Comparison of ENCODE assay signal across 27 cellular contexts in genomic region chr7:91091631-91092030, GRCh38.
"Had no signal": no experiment of that assay in that cellular context is flagged by ENCODE, and none has a peak within 500 bp of the region (broad histone marks: within the 10 kb centered on the region; RNA-seq: fewer than 3 reads in every experiment).

No MANE protein-coding gene starts in this region.

- H3K9me3 ChIP-seq: stomach, suprapubic skin, testis, thoracic aorta, thyroid gland, tibial artery, tibial nerve, upper lobe of left lung, upper lobe of right lung, uterus, vagina had no signal

- H3K27ac Mint-ChIP-seq: stimulated activated effector memory CD8-positive, alpha-beta T cell treated with anti-CD3 and anti-CD28 coated beads, Interleukin-12 subunit alpha, Interleukin-12 subunit beta, amount 100 ng/mL, for 72 hours; stimulated activated memory B cell treated with anti-CD40 and anti-IgM and Interleukin-4, amounts not matched to agents 10 μg/mL and 1 μg/mL and 100 μg/mL, for 72 hours; stimulated activated naive B cell treated with anti-CD40 and anti-IgM and Interleukin-4, amounts not matched to agents 10 μg/mL and 1 μg/mL and 100 μg/mL, for 72 hours; stimulated activated naive CD8-positive, alpha-beta T cell treated with anti-CD3 and anti-CD28 coated beads, Interleukin-15, amount 100 ng/mL, for 72 hours; stimulated activated naive CD8-positive, alpha-beta T cell treated with anti-CD3 and anti-CD28 coated beads, Interleukin-15, Interleukin-2, amounts not matched to agents 100 ng/mL and 50 ng/mL, for 24 hours; type B pancreatic cell had no signal

- H3K9me3 Mint-ChIP-seq: stimulated activated effector memory CD8-positive, alpha-beta T cell treated with anti-CD3 and anti-CD28 coated beads, Interleukin-12 subunit alpha, Interleukin-12 subunit beta, amount 100 ng/mL, for 72 hours; stimulated activated memory B cell treated with anti-CD40 and anti-IgM and Interleukin-4, amounts not matched to agents 10 μg/mL and 1 μg/mL and 100 μg/mL, for 72 hours; stimulated activated naive CD8-positive, alpha-beta T cell treated with anti-CD3 and anti-CD28 coated beads, Interleukin-15, amount 100 ng/mL, for 72 hours; stimulated activated naive CD8-positive, alpha-beta T cell treated with anti-CD3 and anti-CD28 coated beads, Interleukin-15, Interleukin-2, amounts not matched to agents 100 ng/mL and 50 ng/mL, for 24 hours; type B pancreatic cell had no signal

- H3K4me1 ChIP-seq: suprapubic skin, testis, tibial nerve, upper lobe of right lung, uterus, vagina had no signal

- H3K36me3 Mint-ChIP-seq: stimulated activated effector memory CD8-positive, alpha-beta T cell treated with anti-CD3 and anti-CD28 coated beads, Interleukin-12 subunit alpha, Interleukin-12 subunit beta, amount 100 ng/mL, for 72 hours had no signal

- H3K36me3 ChIP-seq: stomach, suprapubic skin, thoracic aorta, thyroid gland, tibial artery, tibial nerve, upper lobe of left lung, upper lobe of right lung, uterus, vagina had no signal

- H3K27me3 Mint-ChIP-seq: stimulated activated memory B cell treated with anti-CD40 and anti-IgM and Interleukin-4, amounts not matched to agents 10 μg/mL and 1 μg/mL and 100 μg/mL, for 72 hours; stimulated activated naive B cell treated with anti-CD40 and anti-IgM and Interleukin-4, amounts not matched to agents 10 μg/mL and 1 μg/mL and 100 μg/mL, for 72 hours; stimulated activated naive CD8-positive, alpha-beta T cell treated with anti-CD3 and anti-CD28 coated beads, Interleukin-15, amount 100 ng/mL, for 72 hours; stimulated activated naive CD8-positive, alpha-beta T cell treated with anti-CD3 and anti-CD28 coated beads, Interleukin-15, Interleukin-2, amounts not matched to agents 100 ng/mL and 50 ng/mL, for 24 hours; type B pancreatic cell had no signal

- H3K4me1 Mint-ChIP-seq: stimulated activated effector memory CD8-positive, alpha-beta T cell treated with anti-CD3 and anti-CD28 coated beads, Interleukin-12 subunit alpha, Interleukin-12 subunit beta, amount 100 ng/mL, for 72 hours; stimulated activated memory B cell treated with anti-CD40 and anti-IgM and Interleukin-4, amounts not matched to agents 10 μg/mL and 1 μg/mL and 100 μg/mL, for 72 hours; stimulated activated naive CD8-positive, alpha-beta T cell treated with anti-CD3 and anti-CD28 coated beads, Interleukin-15, amount 100 ng/mL, for 72 hours had no signal

- H3K4me3 Mint-ChIP-seq: stimulated activated effector memory CD8-positive, alpha-beta T cell treated with anti-CD3 and anti-CD28 coated beads, Interleukin-12 subunit alpha, Interleukin-12 subunit beta, amount 100 ng/mL, for 72 hours; stimulated activated memory B cell treated with anti-CD40 and anti-IgM and Interleukin-4, amounts not matched to agents 10 μg/mL and 1 μg/mL and 100 μg/mL, for 72 hours; stimulated activated naive B cell treated with anti-CD40 and anti-IgM and Interleukin-4, amounts not matched to agents 10 μg/mL and 1 μg/mL and 100 μg/mL, for 72 hours; stimulated activated naive CD8-positive, alpha-beta T cell treated with anti-CD3 and anti-CD28 coated beads, Interleukin-15, amount 100 ng/mL, for 72 hours; stimulated activated naive CD8-positive, alpha-beta T cell treated with anti-CD3 and anti-CD28 coated beads, Interleukin-15, Interleukin-2, amounts not matched to agents 100 ng/mL and 50 ng/mL, for 24 hours; type B pancreatic cell had no signal

- H3K27me3 ChIP-seq: stomach, suprapubic skin, testis, thyroid gland, tibial artery, tibial nerve, upper lobe of left lung, upper lobe of right lung, uterus, vagina had no signal

- H3K27ac ChIP-seq: stomach, suprapubic skin, testis, thoracic aorta, thyroid gland, tibial artery, tibial nerve, upper lobe of left lung, upper lobe of right lung, uterus, vagina had no signal

- H3K4me3 ChIP-seq: stomach, suprapubic skin, testis, thoracic aorta, thyroid gland, tibial artery, tibial nerve, upper lobe of left lung, upper lobe of right lung, uterus, vagina had no signal

- DNase-seq: stimulated activated CD4-positive, alpha-beta T cell treated with anti-CD3 and anti-CD28 coated beads, Interleukin-2, amount 100 ng/mL, for 48 hours; stimulated activated CD4-positive, alpha-beta T cell treated with anti-CD3 and anti-CD28 coated beads, Interleukin-4, amount 100 ng/mL, for 1 hour; stimulated activated CD4-positive, alpha-beta T cell treated with anti-CD3 and anti-CD28 coated beads, Interleukin-4, amount 100 ng/mL, for 24 hours; stimulated activated CD4-positive, alpha-beta T cell treated with anti-CD3 and anti-CD28 coated beads, Interleukin-4, amount 100 ng/mL, for 4 hours; stimulated activated CD8-positive, alpha-beta memory T cell treated with anti-CD3 and anti-CD28 coated beads, Interleukin-4, amount 100 ng/mL, for 48 hours; stimulated activated naive B cell treated with anti-CD40 and anti-IgM and Interleukin-4, amounts not matched to agents 10 μg/mL and 1 μg/mL and 100 μg/mL, for 72 hours; stimulated activated naive CD4-positive, alpha-beta T cell; stimulated activated naive CD4-positive, alpha-beta T cell treated with Interleukin-2 at 50 U/mL for 16 hours; stimulated activated naive CD8-positive, alpha-beta T cell treated with anti-CD3 and anti-CD28 coated beads, Interleukin-15, amount 100 ng/mL, for 72 hours; stimulated activated naive CD8-positive, alpha-beta T cell treated with anti-CD3 and anti-CD28 coated beads, Interleukin-15, Interleukin-2, amounts not matched to agents 100 U/mL and 50 U/mL, for 24 hours; stomach; substantia nigra; testis; thyroid gland; tibial artery; trophoblast cell; upper lobe of left lung; upper lobe of right lung; uterus had no signal
